In the genomic region with DNA sequence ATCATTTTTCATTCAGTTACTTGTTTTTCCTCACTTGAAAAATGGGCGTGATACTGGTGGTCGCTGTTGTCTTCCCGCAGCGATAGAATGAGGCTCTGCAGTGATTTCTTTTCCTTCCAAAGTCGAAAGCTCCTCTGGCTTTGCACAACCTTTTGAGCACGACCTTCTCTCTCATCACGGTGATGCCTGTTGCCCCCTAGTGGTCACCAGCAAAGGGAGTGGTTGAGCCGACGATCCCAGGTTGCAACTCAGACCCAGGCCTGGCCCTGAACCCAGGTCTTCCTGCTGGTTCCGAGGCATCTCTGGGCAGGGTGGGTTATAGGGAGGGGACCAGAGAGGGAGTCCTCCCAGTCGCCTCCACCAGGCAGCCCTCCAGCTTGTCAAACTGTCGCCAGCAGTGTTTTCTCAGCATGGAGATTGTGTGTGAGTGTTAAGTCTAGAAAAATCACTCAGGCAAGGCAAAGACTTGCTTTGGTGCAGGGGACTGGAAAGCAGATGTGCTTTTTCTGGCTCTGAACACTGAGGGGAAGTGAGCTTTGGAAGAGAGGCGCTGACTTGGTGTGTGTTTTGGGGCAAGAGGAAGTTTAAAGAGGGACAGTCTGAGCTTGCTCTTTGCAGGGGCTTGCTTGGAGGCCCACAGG, we compare ENCODE assay signal across 8 cellular contexts.
A peak's percentile ranks its signal among the peaks of the same experiment; 100 is the strongest.
DNase-seq lines count a peak whose midpoint lies in the region; ATAC-seq and TF ChIP-seq lines count a peak whose summit lies in the region.

No MANE protein-coding gene starts in this region.

- ATAC-seq in lower lobe of right lung (peak; percentile 73 to 79), HG02970 (IDR thresholded peaks at IDR 0.05; ENCODE audit: low FRiP score, unreplicated experiment) (no peak)

- H3K27me3 ChIP-seq in duodenal mucosa (ENCODE audit: control insufficient read depth in 1 of 2, insufficient read depth in 2 of 2, low read length in 2 of 2) (peaks cover 0 to 5% of the 10 kb centered on the region in 2 donors), lower lobe of right lung (ENCODE audit: low read depth) (peaks cover 19% of the 10 kb centered on the region)

- no peaks in the 10 kb centered on the region for H3K4me1 ChIP-seq in duodenal mucosa (ENCODE audit: control insufficient read depth in 1 of 2, insufficient read depth in 2 of 2, low read length in 2 of 2)
- peaks cover 8% of the 10 kb centered on the region for H3K4me1 ChIP-seq in lower lobe of right lung

- in situ Hi-C loops in ACHN (cut with HindIII; ENCODE audit: low pct_ligation_motif_present, low pct_unique_long_range_greater_than_20kb, low sequenced_read_pairs): no loop called here
- in situ Hi-C loops in GM13976 (cut with MboI; ENCODE audit: low sequenced_read_pairs, unreplicated experiment): loop anchor here (10.0 kb wide), 1 partner anchor 346 kb away; no protein-coding TSS in a partner anchor

- peak; percentile 87 for TF ChIP-seq CTCF in GM13976 (IDR thresholded peaks at IDR 0.05; ENCODE audit: borderline replicate concordance, control extremely low read depth, extremely low read depth, insufficient read depth, missing control alignments)
- TF ChIP-seq CTCF in lower lobe of right lung (IDR thresholded peaks at IDR 0.05): peak; percentile 79

- no peaks in the 10 kb centered on the region for H3K9me3 ChIP-seq in duodenal mucosa (ENCODE audit: control insufficient read depth in 1 of 2, low read length in 2 of 2)
- H3K9me3 ChIP-seq in lower lobe of right lung: no peaks in the 10 kb centered on the region

- DNase-seq in ACHN (peak; percentile 46), GM13976 (ENCODE audit: low spot score) (peak; percentile 83), NCI-H2227 (lab: John Stamatoyannopoulos, UW; ENCODE audit: unreplicated experiment) (peak; percentile 87), lower lobe of right lung (no peak)
- peak; percentile 38 for DNase-seq in activated CD4-positive, alpha-beta T cell treated with anti-CD3 and anti-CD28 coated beads, Interleukin-2, amount 50 U/mL, for 1 hour
- peak; percentile 13 to 24 (median 22) for DNase-seq in stimulated activated CD4-positive, alpha-beta T cell treated with anti-CD3 and anti-CD28 coated beads, TNF-alpha, amount 100 ng/mL, for 4 hours (ENCODE audit: low read depth in 3 of 3)

- peak overlapping the region in 1 of 2 donors; percentile 4 for H3K9ac ChIP-seq in duodenal mucosa (ENCODE audit: low read depth in 1 of 2, low read length in 2 of 2)

- H3K4me3 ChIP-seq in duodenal mucosa (ENCODE audit: low read depth in 1 of 2, low read length in 2 of 2) (peak overlapping the region; percentile 56 to 59), lower lobe of right lung (peak overlapping the region; percentile 42)

- intact Hi-C loops in lower lobe of right lung (cut with DNase I): no loop called here

- H3K27ac ChIP-seq in duodenal mucosa (ENCODE audit: low read depth, low read length) (no peak overlapping the region), lower lobe of right lung (no peak overlapping the region)

- H3K36me3 ChIP-seq in duodenal mucosa (ENCODE audit: control insufficient read depth in 1 of 2, insufficient read depth in 2 of 2, low read length in 2 of 2) (no peaks in the 10 kb centered on the region), lower lobe of right lung (no peaks in the 10 kb centered on the region)
